21 cellular contexts compared by ENCODE assay signal in the genomic region with DNA sequence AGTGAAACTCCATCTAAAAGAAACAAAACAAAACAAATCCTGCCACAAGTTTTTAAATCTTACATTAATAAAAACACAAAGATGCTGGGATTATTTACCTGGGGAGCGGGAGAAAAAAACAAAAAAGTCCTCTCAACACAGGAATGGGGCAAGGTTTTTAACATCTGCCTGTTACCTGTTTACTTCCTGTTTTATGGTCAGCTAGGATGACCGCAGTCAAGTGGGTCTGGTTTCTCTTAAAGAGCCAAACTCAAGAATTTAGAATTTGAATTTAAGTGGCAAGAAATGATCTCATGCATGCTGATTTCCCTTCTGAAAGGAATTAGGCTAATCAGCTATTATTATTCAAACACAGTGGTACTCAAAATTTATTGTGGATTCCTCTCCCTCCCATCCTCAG. TPM values are rescaled to one million over a fixed set of nuclear protein-coding genes. Genes with fewer than 3 reads are reported as not detected.
DNase-seq lines count a peak whose midpoint lies in the region; ATAC-seq and TF ChIP-seq lines count a peak whose summit lies in the region.
"Had no signal": no experiment of that assay in that cellular context is flagged by ENCODE, and none has a peak within 500 bp of the region (broad histone marks: within the 10 kb centered on the region; RNA-seq: fewer than 3 reads in every experiment).

No MANE protein-coding gene starts in this region.

- H3K23me2 ChIP-seq in H9 (ENCODE audit: insufficient read length, low read depth, low read length, poor library complexity, severe bottlenecking) = no peaks in the 10 kb centered on the region

- DNase-seq in Calu3 = no peak
- DNase-seq in H9 = no peak
- peak; percentile 43 for DNase-seq in OCI-M1 (lab: John Stamatoyannopoulos, UW)
- peak; percentile 7 for DNase-seq in islet precursor cell
- no peak for DNase-seq in WERI-Rb-1
- DNase-seq in hepatic stellate cell (ENCODE audit: low spot score) = no peak
- DNase-seq in stimulated activated naive CD8-positive, alpha-beta T cell treated with anti-CD3 and anti-CD28 coated beads, Interleukin-15, amount 100 ng/mL, for 72 hours = no peak
- no peak for DNase-seq in NCI-H69 (lab: John Stamatoyannopoulos, UW)
- DNase-seq: activated CD4-positive, CD25-positive, alpha-beta regulatory T cell treated with anti-CD3 and anti-CD28 coated beads, Interleukin-2, amount 50 U/mL, for 72 hours; DMS 273 treated with DMSO at 0.1 percent for 48 hours; effector CD8-positive, alpha-beta T cell; nephron progenitor cell; T1000; testis had no signal

- no TSS peak for BruUV-seq in Calu3 (replicated peaks; lab: Mats Ljungman, UMichigan)

- H3K27ac ChIP-seq in H9 (ENCODE audit: insufficient read length, low read depth, low read length) (no peak overlapping the region), WERI-Rb-1 (no peak overlapping the region)
- H3K27ac ChIP-seq: esophagus muscularis mucosa, gastroesophageal sphincter, testis had no signal

- no peak overlapping the region for H3K23ac ChIP-seq in H9 (ENCODE audit: insufficient read length, low read depth, low read length)

- no peak overlapping the region for H3K56ac ChIP-seq in H9 (ENCODE audit: insufficient read length, low read depth, low read length)

- H3K4ac ChIP-seq in H9 (ENCODE audit: low read depth, low read length) = no peak overlapping the region

- no peak overlapping the region for H4K8ac ChIP-seq in H9 (replicated peaks; ENCODE audit: insufficient read length, low read depth, low read length)

- no peaks in the 10 kb centered on the region for H3K4me1 ChIP-seq in H9 (ENCODE audit: insufficient read depth, low read length)
- H3K4me1 ChIP-seq: esophagus muscularis mucosa, gastroesophageal sphincter, testis had no signal

- H3K18ac ChIP-seq in H9 (ENCODE audit: insufficient read length, low read depth, low read length) = no peak overlapping the region

- H2AK5ac ChIP-seq in H9 (ENCODE audit: insufficient read length, low read length) = no peak overlapping the region

- H3K27me3 Mint-ChIP-seq in Calu3 (ENCODE audit: unreplicated experiment) (no peaks in the 10 kb centered on the region), H9 (ENCODE audit: low read depth) (no peaks in the 10 kb centered on the region)
- H3K27me3 Mint-ChIP-seq in stimulated activated naive CD8-positive, alpha-beta T cell treated with anti-CD3 and anti-CD28 coated beads, Interleukin-15, amount 100 ng/mL, for 72 hours = no peaks in the 10 kb centered on the region

- peak overlapping the region; percentile 13 for H3K27ac Mint-ChIP-seq in Calu3 (ENCODE audit: unreplicated experiment)
- peak overlapping the region; percentile 11 to 82 (median 25); a peak in 5 of 7 replicates for H3K27ac Mint-ChIP-seq in H9
- no peak overlapping the region for H3K27ac Mint-ChIP-seq in stimulated activated naive CD8-positive, alpha-beta T cell treated with anti-CD3 and anti-CD28 coated beads, Interleukin-15, amount 100 ng/mL, for 72 hours
- H3K27ac Mint-ChIP-seq: activated naive CD8-positive, alpha-beta T cell; mesothelial cell of epicardium; nephron progenitor cell; stimulated activated effector memory CD8-positive, alpha-beta T cell treated with anti-CD3 and anti-CD28 coated beads, Interleukin-12 subunit alpha, Interleukin-12 subunit beta, amount 100 ng/mL, for 72 hours had no signal

- no peak overlapping the region for H4K91ac ChIP-seq in H9 (ENCODE audit: insufficient read length, low read depth, low read length)

- no peak overlapping the region for H4K5ac ChIP-seq in H9 (ENCODE audit: insufficient read length, low read depth, low read length)

- no peak overlapping the region for H3K9ac ChIP-seq in H9 (ENCODE audit: extremely low read depth, insufficient read length, low read length)

- H3K9me3 ChIP-seq in H9 (ENCODE audit: control insufficient read depth, low read depth, low read length) (no peaks in the 10 kb centered on the region), WERI-Rb-1 (ENCODE audit: severe bottlenecking) (no peaks in the 10 kb centered on the region)
- H3K9me3 ChIP-seq: esophagus muscularis mucosa, gastroesophageal sphincter, testis had no signal

- no peaks in the 10 kb centered on the region for H3K36me3 ChIP-seq in WERI-Rb-1
- H3K36me3 ChIP-seq: esophagus muscularis mucosa, gastroesophageal sphincter had no signal

- peak overlapping the region; percentile 37 for H3K4me3 Mint-ChIP-seq in Calu3 (ENCODE audit: low read depth, unreplicated experiment)
- H3K4me3 Mint-ChIP-seq in H9 = no peak overlapping the region
- H3K4me3 Mint-ChIP-seq in stimulated activated naive CD8-positive, alpha-beta T cell treated with anti-CD3 and anti-CD28 coated beads, Interleukin-15, amount 100 ng/mL, for 72 hours = no peak overlapping the region
- H3K4me3 Mint-ChIP-seq: activated naive CD8-positive, alpha-beta T cell; CD14-positive monocyte; mesothelial cell of epicardium; nephron progenitor cell; stimulated activated effector memory CD8-positive, alpha-beta T cell treated with anti-CD3 and anti-CD28 coated beads, Interleukin-12 subunit alpha, Interleukin-12 subunit beta, amount 100 ng/mL, for 72 hours had no signal

- ATAC-seq in stimulated activated naive CD8-positive, alpha-beta T cell treated with anti-CD3 and anti-CD28 coated beads, Interleukin-15, amount 100 ng/mL, for 72 hours = no peak
- ATAC-seq: gastroesophageal sphincter; stimulated activated effector memory CD8-positive, alpha-beta T cell treated with anti-CD3 and anti-CD28 coated beads, Interleukin-12 subunit alpha, Interleukin-12 subunit beta, amount 100 ng/mL, for 72 hours had no signal

- H3K36me3 Mint-ChIP-seq in Calu3 (ENCODE audit: insufficient read depth, unreplicated experiment) (no peaks in the 10 kb centered on the region), H9 (ENCODE audit: insufficient read depth in 1 of 3, low read depth in 3 of 3) (no peaks in the 10 kb centered on the region)
- H3K36me3 Mint-ChIP-seq: activated naive CD8-positive, alpha-beta T cell; CD14-positive monocyte; mesothelial cell of epicardium; stimulated activated effector memory CD8-positive, alpha-beta T cell treated with anti-CD3 and anti-CD28 coated beads, Interleukin-12 subunit alpha, Interleukin-12 subunit beta, amount 100 ng/mL, for 72 hours had no signal

- H3K9me3 Mint-ChIP-seq in Calu3 (ENCODE audit: low read depth, unreplicated experiment) (peaks cover 3% of the 10 kb centered on the region), H9 (no peaks in the 10 kb centered on the region)
- H3K9me3 Mint-ChIP-seq in stimulated activated naive CD8-positive, alpha-beta T cell treated with anti-CD3 and anti-CD28 coated beads, Interleukin-15, amount 100 ng/mL, for 72 hours = no peaks in the 10 kb centered on the region
- H3K9me3 Mint-ChIP-seq: mesothelial cell of epicardium; nephron progenitor cell; stimulated activated effector memory CD8-positive, alpha-beta T cell treated with anti-CD3 and anti-CD28 coated beads, Interleukin-12 subunit alpha, Interleukin-12 subunit beta, amount 100 ng/mL, for 72 hours had no signal

- H3K4me2 ChIP-seq in H9 (ENCODE audit: insufficient read depth, insufficient read length, low read length) = no peak overlapping the region

- no peak overlapping the region for H3K14ac ChIP-seq in H9 (ENCODE audit: insufficient read depth, low read length)

- no peak overlapping the region for H2BK12ac ChIP-seq in H9 (ENCODE audit: insufficient read length, low read depth, low read length)

- no peak overlapping the region for H2BK15ac ChIP-seq in H9 (ENCODE audit: low read depth, low read length)

- H2BK120ac ChIP-seq in H9 (ENCODE audit: low read depth, low read length, poor library complexity, severe bottlenecking) = no peak overlapping the region

- no peak overlapping the region for H3K4me3 ChIP-seq in WERI-Rb-1 (ENCODE audit: low read depth, low read length)
- H3K4me3 ChIP-seq: esophagus muscularis mucosa, gastroesophageal sphincter, testis had no signal

- no CpG with 5 or more reads among the region's 2 CpGs for WGBS in H9 (ENCODE audit: extremely low coverage, insufficient read length, low lambda C conversion rate)

- H3K27me3 ChIP-seq in H9 (ENCODE audit: insufficient read depth, low read length) (no peaks in the 10 kb centered on the region), WERI-Rb-1 (ENCODE audit: insufficient read depth, low read depth, severe bottlenecking) (no peaks in the 10 kb centered on the region)
- H3K27me3 ChIP-seq: esophagus muscularis mucosa, gastroesophageal sphincter, testis had no signal

- peaks cover 14% of the 10 kb centered on the region for H3K4me1 Mint-ChIP-seq in Calu3 (ENCODE audit: low read depth, unreplicated experiment)
- peaks cover 6 to 7% of the 10 kb centered on the region in 2 experiments for H3K4me1 Mint-ChIP-seq in H9
- no peaks in the 10 kb centered on the region for H3K4me1 Mint-ChIP-seq in stimulated activated naive CD8-positive, alpha-beta T cell treated with anti-CD3 and anti-CD28 coated beads, Interleukin-15, amount 100 ng/mL, for 72 hours
- H3K4me1 Mint-ChIP-seq: CD14-positive monocyte; mesothelial cell of epicardium; nephron progenitor cell; stimulated activated effector memory CD8-positive, alpha-beta T cell treated with anti-CD3 and anti-CD28 coated beads, Interleukin-12 subunit alpha, Interleukin-12 subunit beta, amount 100 ng/mL, for 72 hours had no signal

- no peak overlapping the region for H3T11ph ChIP-seq in H9 (ENCODE audit: low read length)

- no peaks in the 10 kb centered on the region for H4K20me1 ChIP-seq in H9 (ENCODE audit: control insufficient read depth, insufficient read depth, insufficient read length)

- H2BK5ac ChIP-seq in H9 (ENCODE audit: insufficient read length, low read length) = no peak overlapping the region

- no peak overlapping the region for H2BK20ac ChIP-seq in H9 (ENCODE audit: low read depth, low read length, poor library complexity, severe bottlenecking)

- intact Hi-C loops in Calu3 (cut with micrococcal nuclease; ENCODE audit: unreplicated experiment) = no loop called here

- no peak for TF ChIP-seq CTCF in Calu3 (IDR thresholded peaks at IDR 0.05; ENCODE audit: unreplicated experiment)
- TF ChIP-seq CTCF in H9 (conservative IDR thresholded peaks at IDR 0.05) = no peak
- TF ChIP-seq CTCF in WERI-Rb-1 (IDR thresholded peaks at IDR 0.05; ENCODE audit: low read depth, low read length) = no peak

- no peaks in the 10 kb centered on the region for H3K79me1 ChIP-seq in H9 (ENCODE audit: insufficient read depth, low read depth, low read length, poor library complexity, severe bottlenecking)

- no peak overlapping the region for H2AFZ ChIP-seq in H9 (ENCODE audit: low read length)

- CTCF ChIA-PET in Calu3 (lab: Charles Lee) = interaction anchor here (0.6 kb wide), 1 partner anchor 428 kb away, joined by 3 read pairs; no protein-coding TSS in a partner anchor

- no peaks in the 10 kb centered on the region for H3K79me2 ChIP-seq in H9 (ENCODE audit: insufficient read depth, low read length)

RNA-seq across cellular contexts. Expression of a gene that starts 39.7 kb away (rescaled TPM):
- total RNA-seq in Calu3 (2022) (not detected in 2 replicates), H9 (2021) (not detected in 2 replicates)
- total RNA-seq: cerebellum, esophagus muscularis mucosa, gastroesophageal sphincter, mesothelial cell of epicardium had no signal

Comparison
In these comparisons a context has a peak if more than half of its experiments do, and no peak if none do; other contexts are left out.
1. DNase-seq: peak in OCI-M1 (single experiment) and islet precursor cell (single experiment); none in Calu3 (single experiment), H9 (single experiment), WERI-Rb-1 (single experiment), hepatic stellate cell (single experiment), stimulated activated naive CD8-positive, alpha-beta T cell treated with anti-CD3 and anti-CD28 coated beads, Interleukin-15, amount 100 ng/mL, for 72 hours (0 of 2) and NCI-H69 (single experiment).
2. H3K27ac Mint-ChIP-seq: peak in Calu3 (single experiment) and H9 (3 of 3); none in stimulated activated naive CD8-positive, alpha-beta T cell treated with anti-CD3 and anti-CD28 coated beads, Interleukin-15, amount 100 ng/mL, for 72 hours (0 of 2).